ENCODE assay signal across 10 cellular contexts in the genomic region with DNA sequence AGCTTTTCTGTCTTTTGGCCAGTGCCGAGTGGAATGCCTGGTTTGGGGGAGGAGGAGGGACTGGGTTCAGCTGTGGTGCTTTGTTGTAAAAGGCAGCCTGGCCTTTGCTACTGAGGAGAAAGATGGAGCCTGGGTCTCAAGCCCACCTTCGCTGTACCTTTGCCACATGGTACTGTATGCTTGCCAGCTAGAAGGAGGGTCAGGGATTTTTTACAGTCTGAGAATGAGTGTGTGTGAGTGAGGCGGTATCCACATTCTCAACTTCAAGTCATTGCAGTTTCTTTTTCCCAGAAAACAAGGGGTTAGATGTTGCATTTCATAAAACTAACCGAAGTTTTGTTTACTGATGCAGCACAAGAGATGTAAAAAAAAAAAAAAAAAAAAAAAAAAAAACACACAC. TPM values are rescaled to one million over a fixed set of nuclear protein-coding genes. Genes with fewer than 3 reads are reported as not detected.
DNase-seq lines count a peak whose midpoint lies in the region; ATAC-seq and TF ChIP-seq lines count a peak whose summit lies in the region.
"Not testable (repeated sequence)": the region's sequence is repeated elsewhere in the genome, so short reads cannot be mapped to it uniquely, and the experiment has no call there.
"Had no signal": no experiment of that assay in that cellular context is flagged by ENCODE, and none has a peak within 500 bp of the region (broad histone marks: within the 10 kb centered on the region; RNA-seq: fewer than 3 reads in every experiment).

No MANE protein-coding gene starts in this region.

- not testable (repeated sequence) for H2AFZ ChIP-seq in GM23338

- H3K27ac ChIP-seq in GM23338 (ENCODE audit: low read depth): 0 out of 2 replicates have a peak overlapping the region, but pooled peaks have one; percentile 34
- H3K27ac ChIP-seq in Panc1 (ENCODE audit: low read length): not testable (repeated sequence)

- intact Hi-C loops in Panc1 (cut with micrococcal nuclease; ENCODE audit: unreplicated experiment); activated CD4-positive, alpha-beta memory T cell treated with anti-CD3 and anti-CD28 coated beads for 36 hours (cut with micrococcal nuclease): not testable (repeated sequence)

- CTCF ChIA-PET in Panc1 (lab: Charles Lee): not testable (repeated sequence)
- CTCF ChIA-PET in activated CD4-positive, alpha-beta memory T cell treated with anti-CD3 and anti-CD28 coated beads for 36 hours (lab: Charles Lee): interaction anchor here (1.2 to 5.4 kb wide), 2 partner anchors 15 to 19 kb away, joined by 4 to 47 read pairs; no protein-coding TSS in a partner anchor

- H3K9me3 Mint-ChIP-seq in GM23338; activated CD4-positive, alpha-beta memory T cell treated with anti-CD3 and anti-CD28 coated beads for 36 hours; activated T-helper 17 cell treated with anti-CD3 and anti-CD28 coated beads, Interleukin-2, amount 50 U/mL, for 72 hours; activated naive CD8-positive, alpha-beta T cell treated with anti-CD3 and anti-CD28 coated beads, Interleukin-2, amount 50 U/mL, for 24 hours; natural killer cell treated with Interleukin-12 subunit alpha and Interleukin-12 subunit beta and Interleukin-15 and Interleukin-18, amount 100 ng/mL, for 72 hours; stimulated activated naive B cell treated with anti-CD40 and anti-IgM and Interleukin-4, amounts not matched to agents 10 μg/mL and 1 μg/mL and 100 μg/mL, for 72 hours: not testable (repeated sequence)

- peaks cover 31% of the 10 kb centered on the region; the same call in 1 of the 2 replicates for H4K20me1 ChIP-seq in GM23338 (replicated peaks; ENCODE audit: insufficient read depth)

- TF ChIP-seq CTCF in GM23338 (conservative IDR thresholded peaks at IDR 0.05; ENCODE audit: low read depth in 2 of 2); Panc1 (IDR thresholded peaks at IDR 0.05): not testable (repeated sequence)

- H3F3A ChIP-seq in GM23338 (replicated peaks; ENCODE audit: low read depth): peaks cover 43% of the 10 kb centered on the region

- in situ Hi-C loops in Panc1 (cut with HindIII; ENCODE audit: low pct_unique_long_range_greater_than_20kb, low sequenced_read_pairs): not testable (repeated sequence)

- H3K9me3 ChIP-seq in Panc1 (ENCODE audit: control insufficient read depth, insufficient read depth, low read depth, low read length): not testable (repeated sequence)

- peaks cover 23% of the 10 kb centered on the region for H3K4me1 Mint-ChIP-seq in GM23338
- peaks cover 19% of the 10 kb centered on the region for H3K4me1 Mint-ChIP-seq in activated CD4-positive, alpha-beta memory T cell treated with anti-CD3 and anti-CD28 coated beads for 36 hours (ENCODE audit: low read depth)
- H3K4me1 Mint-ChIP-seq in activated T-helper 17 cell treated with anti-CD3 and anti-CD28 coated beads, Interleukin-2, amount 50 U/mL, for 72 hours; activated naive CD8-positive, alpha-beta T cell treated with anti-CD3 and anti-CD28 coated beads, Interleukin-2, amount 50 U/mL, for 24 hours; stimulated activated naive B cell treated with anti-CD40 and anti-IgM and Interleukin-4, amounts not matched to agents 10 μg/mL and 1 μg/mL and 100 μg/mL, for 72 hours: not testable (repeated sequence)
- H3K4me1 Mint-ChIP-seq in natural killer cell treated with Interleukin-12 subunit alpha and Interleukin-12 subunit beta and Interleukin-15 and Interleukin-18, amount 100 ng/mL, for 72 hours (ENCODE audit: low read depth in 2 of 2): peaks cover 29 to 30% of the 10 kb centered on the region in 2 donors

- not testable (repeated sequence) for DNase-seq in GM23338 (ENCODE audit: low spot score); Panc1 (ENCODE audit: low read depth, low spot score); activated CD4-positive, alpha-beta memory T cell treated with anti-CD3 and anti-CD28 coated beads for 36 hours; activated naive CD8-positive, alpha-beta T cell treated with anti-CD3 and anti-CD28 coated beads, Interleukin-2, amount 50 U/mL, for 24 hours; natural killer cell treated with Interleukin-12 subunit alpha and Interleukin-12 subunit beta and Interleukin-15 and Interleukin-18, amount 100 ng/mL, for 72 hours (ENCODE audit: low spot score); stimulated activated naive B cell treated with anti-CD40 and anti-IgM and Interleukin-4, amounts not matched to agents 10 μg/mL and 1 μg/mL and 100 μg/mL, for 72 hours

- H3K79me2 ChIP-seq in GM23338 (replicated peaks; ENCODE audit: insufficient read depth): not testable (repeated sequence)

- peaks cover 15% of the 10 kb centered on the region for H3K27me3 Mint-ChIP-seq in GM23338 (ENCODE audit: insufficient read depth, low read depth, poor library complexity)
- not testable (repeated sequence) for H3K27me3 Mint-ChIP-seq in activated CD4-positive, alpha-beta memory T cell treated with anti-CD3 and anti-CD28 coated beads for 36 hours; activated T-helper 17 cell treated with anti-CD3 and anti-CD28 coated beads, Interleukin-2, amount 50 U/mL, for 72 hours; activated naive CD8-positive, alpha-beta T cell treated with anti-CD3 and anti-CD28 coated beads, Interleukin-2, amount 50 U/mL, for 24 hours; natural killer cell treated with Interleukin-12 subunit alpha and Interleukin-12 subunit beta and Interleukin-15 and Interleukin-18, amount 100 ng/mL, for 72 hours; stimulated activated naive B cell treated with anti-CD40 and anti-IgM and Interleukin-4, amounts not matched to agents 10 μg/mL and 1 μg/mL and 100 μg/mL, for 72 hours

- H3K4me3 Mint-ChIP-seq in GM23338; activated CD4-positive, alpha-beta memory T cell treated with anti-CD3 and anti-CD28 coated beads for 36 hours; activated T-helper 17 cell treated with anti-CD3 and anti-CD28 coated beads, Interleukin-2, amount 50 U/mL, for 72 hours; activated naive CD8-positive, alpha-beta T cell treated with anti-CD3 and anti-CD28 coated beads, Interleukin-2, amount 50 U/mL, for 24 hours; natural killer cell treated with Interleukin-12 subunit alpha and Interleukin-12 subunit beta and Interleukin-15 and Interleukin-18, amount 100 ng/mL, for 72 hours; stimulated activated naive B cell treated with anti-CD40 and anti-IgM and Interleukin-4, amounts not matched to agents 10 μg/mL and 1 μg/mL and 100 μg/mL, for 72 hours: not testable (repeated sequence)

- ATAC-seq in GM23338; Panc1; activated naive CD8-positive, alpha-beta T cell treated with anti-CD3 and anti-CD28 coated beads, Interleukin-2, amount 50 U/mL, for 24 hours; stimulated activated naive B cell treated with anti-CD40 and anti-IgM and Interleukin-4, amounts not matched to agents 10 μg/mL and 1 μg/mL and 100 μg/mL, for 72 hours (replicated peaks): not testable (repeated sequence)
- ATAC-seq in activated T-helper 17 cell treated with anti-CD3 and anti-CD28 coated beads, Interleukin-2, amount 50 U/mL, for 72 hours (replicated peaks): peak; percentile 40
- peak; percentile 63 to 66 for ATAC-seq in natural killer cell treated with Interleukin-12 subunit alpha and Interleukin-12 subunit beta and Interleukin-15 and Interleukin-18, amount 100 ng/mL, for 72 hours

- not testable (repeated sequence) for H3K9me2 ChIP-seq in GM23338 (ENCODE audit: insufficient read depth)

- not testable (repeated sequence) for H3K4me3 ChIP-seq in GM23338; Panc1 (ENCODE audit: low read depth in 2 of 2, low read length in 2 of 2)

- POLR2A ChIA-PET in Panc1 (lab: Charles Lee): interaction anchor here (0.5 kb wide), 1 partner anchor 247 kb away, joined by 3 read pairs; no protein-coding TSS in a partner anchor
- POLR2A ChIA-PET in activated CD4-positive, alpha-beta memory T cell treated with anti-CD3 and anti-CD28 coated beads for 36 hours (lab: Charles Lee): interaction anchor here (0.6 to 0.7 kb wide), 2 partner anchors 10 to 40 kb away, joined by 4 to 7 read pairs; no protein-coding TSS in a partner anchor

- not testable (repeated sequence) for H3K27me3 ChIP-seq in GM23338 (ENCODE audit: insufficient read depth); Panc1 (ENCODE audit: control insufficient read depth, insufficient read depth, low read length)

- peaks cover 74% of the 10 kb centered on the region for H3K36me3 Mint-ChIP-seq in GM23338 (ENCODE audit: low read depth)
- H3K36me3 Mint-ChIP-seq in activated CD4-positive, alpha-beta memory T cell treated with anti-CD3 and anti-CD28 coated beads for 36 hours: peaks cover 68% of the 10 kb centered on the region
- peaks cover 94% of the 10 kb centered on the region for H3K36me3 Mint-ChIP-seq in activated T-helper 17 cell treated with anti-CD3 and anti-CD28 coated beads, Interleukin-2, amount 50 U/mL, for 72 hours (ENCODE audit: low read depth)
- peaks cover 86% of the 10 kb centered on the region for H3K36me3 Mint-ChIP-seq in activated naive CD8-positive, alpha-beta T cell treated with anti-CD3 and anti-CD28 coated beads, Interleukin-2, amount 50 U/mL, for 24 hours (ENCODE audit: low read depth)
- H3K36me3 Mint-ChIP-seq in natural killer cell treated with Interleukin-12 subunit alpha and Interleukin-12 subunit beta and Interleukin-15 and Interleukin-18, amount 100 ng/mL, for 72 hours: peaks cover 61% of the 10 kb centered on the region
- peaks cover 42 to 52% of the 10 kb centered on the region in 2 donors for H3K36me3 Mint-ChIP-seq in stimulated activated naive B cell treated with anti-CD40 and anti-IgM and Interleukin-4, amounts not matched to agents 10 μg/mL and 1 μg/mL and 100 μg/mL, for 72 hours

- H3K27ac Mint-ChIP-seq in GM23338: peak overlapping the region; percentile 12; the same call in 1 of the 2 replicates
- H3K27ac Mint-ChIP-seq in activated CD4-positive, alpha-beta memory T cell treated with anti-CD3 and anti-CD28 coated beads for 36 hours: peak overlapping the region; percentile 79
- H3K27ac Mint-ChIP-seq in activated T-helper 17 cell treated with anti-CD3 and anti-CD28 coated beads, Interleukin-2, amount 50 U/mL, for 72 hours: peak overlapping the region; percentile 68
- H3K27ac Mint-ChIP-seq in activated naive CD8-positive, alpha-beta T cell treated with anti-CD3 and anti-CD28 coated beads, Interleukin-2, amount 50 U/mL, for 24 hours: peak overlapping the region; percentile 44
- peak overlapping the region; percentile 65 to 84 for H3K27ac Mint-ChIP-seq in natural killer cell treated with Interleukin-12 subunit alpha and Interleukin-12 subunit beta and Interleukin-15 and Interleukin-18, amount 100 ng/mL, for 72 hours
- peak overlapping the region; percentile 34 for H3K27ac Mint-ChIP-seq in stimulated activated naive B cell treated with anti-CD40 and anti-IgM and Interleukin-4, amounts not matched to agents 10 μg/mL and 1 μg/mL and 100 μg/mL, for 72 hours

- not testable (repeated sequence) for H3K4me2 ChIP-seq in GM23338

- H3K36me3 ChIP-seq in GM23338 (ENCODE audit: insufficient read depth): peaks cover 58% of the 10 kb centered on the region
- peaks cover 41% of the 10 kb centered on the region for H3K36me3 ChIP-seq in Panc1 (ENCODE audit: control insufficient read depth, insufficient read depth, low read length)

- TSS peak; percentile 75 for BruUV-seq in Panc1 (replicated peaks; lab: Mats Ljungman, UMichigan)

- H3K4me1 ChIP-seq in GM23338 (ENCODE audit: insufficient read depth): not testable (repeated sequence)
- peaks cover 21% of the 10 kb centered on the region for H3K4me1 ChIP-seq in Panc1 (ENCODE audit: control insufficient read depth, insufficient read depth, low read length)

RNA-seq across cellular contexts. Expression of a gene that starts 11.2 kb away (rescaled TPM):
- total RNA-seq in GM23338 (2014; rRNA removed; shearing (Covaris generic)): 10.6 and 12.1 TPM in 2 replicates
- polyA plus RNA-seq in GM23338 (2016; fragmentation: Nextera tagmentation; extraction: Ambion mirVana): 2.2 and 2.5 TPM in 2 replicates
- total RNA-seq in Panc1 (2021; ENCODE audit: unreplicated experiment): 12.0 TPM
- polyA plus RNA-seq in Panc1 (2012; ENCODE audit: insufficient read length): 18.5 TPM
- total RNA-seq in activated CD4-positive, alpha-beta memory T cell treated with anti-CD3 and anti-CD28 coated beads for 36 hours: 10 to 100 TPM; 11.3 to 13.0 TPM
- 10 to 100 TPM in 1 of 2 donors, 1 to 10 TPM in 1; 6.3 to 10.2 TPM for total RNA-seq in activated T-helper 17 cell treated with anti-CD3 and anti-CD28 coated beads, Interleukin-2, amount 50 U/mL, for 72 hours
- 10 to 100 TPM; 13.1 to 22.6 TPM for total RNA-seq in natural killer cell treated with Interleukin-12 subunit alpha and Interleukin-12 subunit beta and Interleukin-15 and Interleukin-18, amount 100 ng/mL, for 72 hours

RNA-seq across cellular contexts. Expression of a gene that starts 33.0 kb away (rescaled TPM):
- 526 and 599 TPM in 2 replicates for total RNA-seq in GM23338 (2014; rRNA removed; shearing (Covaris generic))
- polyA plus RNA-seq in GM23338 (2016; fragmentation: Nextera tagmentation; extraction: Ambion mirVana): 219 and 274 TPM in 2 replicates
- total RNA-seq in Panc1 (2021; ENCODE audit: unreplicated experiment): 666 TPM
- polyA plus RNA-seq in Panc1 (2012; ENCODE audit: insufficient read length): 250 TPM
- total RNA-seq in activated CD4-positive, alpha-beta memory T cell treated with anti-CD3 and anti-CD28 coated beads for 36 hours: 100 to 1,000 TPM; 475 to 488 TPM
- 100 to 1,000 TPM; 451 to 724 TPM for total RNA-seq in activated T-helper 17 cell treated with anti-CD3 and anti-CD28 coated beads, Interleukin-2, amount 50 U/mL, for 72 hours
- total RNA-seq in natural killer cell treated with Interleukin-12 subunit alpha and Interleukin-12 subunit beta and Interleukin-15 and Interleukin-18, amount 100 ng/mL, for 72 hours: 1,000 to 10,000 TPM in 1 of 2 donors, 100 to 1,000 TPM in 1; 665 to 1,039 TPM

RNA-seq across cellular contexts. Expression of a gene that starts 50.3 kb away (rescaled TPM):
- total RNA-seq in GM23338 (2014; rRNA removed; shearing (Covaris generic)): not detected in 2 replicates
- not detected in 2 replicates for polyA plus RNA-seq in GM23338 (2016; fragmentation: Nextera tagmentation; extraction: Ambion mirVana)
- total RNA-seq in Panc1 (2021; ENCODE audit: unreplicated experiment): 0.10 TPM
- not detected for polyA plus RNA-seq in Panc1 (2012; ENCODE audit: insufficient read length)
- 10 to 100 TPM; 57.7 to 58.2 TPM for total RNA-seq in activated CD4-positive, alpha-beta memory T cell treated with anti-CD3 and anti-CD28 coated beads for 36 hours
- total RNA-seq in activated T-helper 17 cell treated with anti-CD3 and anti-CD28 coated beads, Interleukin-2, amount 50 U/mL, for 72 hours: 10 to 100 TPM; 19.9 to 30.5 TPM
- 100 to 1,000 TPM; 234 to 437 TPM for total RNA-seq in natural killer cell treated with Interleukin-12 subunit alpha and Interleukin-12 subunit beta and Interleukin-15 and Interleukin-18, amount 100 ng/mL, for 72 hours
- total RNA-seq: H1, SK-MEL-5 had no signal
- polyA plus RNA-seq: A549, H1 had no signal

Comparison
In these comparisons a context has a peak if more than half of its experiments do, and no peak if none do; other contexts are left out.
1. H3K27ac Mint-ChIP-seq: peak in every context shown above with its lines; median percentile 79 in activated CD4-positive, alpha-beta memory T cell treated with anti-CD3 and anti-CD28 coated beads for 36 hours; 74 in natural killer cell treated with Interleukin-12 subunit alpha and Interleukin-12 subunit beta and Interleukin-15 and Interleukin-18, amount 100 ng/mL, for 72 hours; 68 in activated T-helper 17 cell treated with anti-CD3 and anti-CD28 coated beads, Interleukin-2, amount 50 U/mL, for 72 hours; 44 in activated naive CD8-positive, alpha-beta T cell treated with anti-CD3 and anti-CD28 coated beads, Interleukin-2, amount 50 U/mL, for 24 hours; 34 in stimulated activated naive B cell treated with anti-CD40 and anti-IgM and Interleukin-4, amounts not matched to agents 10 μg/mL and 1 μg/mL and 100 μg/mL, for 72 hours; 12 in GM23338.
2. RNA of a gene that starts 50.3 kb away (total RNA-seq): 234 to 437 TPM in natural killer cell treated with Interleukin-12 subunit alpha and Interleukin-12 subunit beta and Interleukin-15 and Interleukin-18, amount 100 ng/mL, for 72 hours, 57.7 to 58.2 TPM in activated CD4-positive, alpha-beta memory T cell treated with anti-CD3 and anti-CD28 coated beads for 36 hours and 19.9 to 30.5 TPM in activated T-helper 17 cell treated with anti-CD3 and anti-CD28 coated beads, Interleukin-2, amount 50 U/mL, for 72 hours; 0.10 TPM in Panc1 (single experiment) and not detected in GM23338; every median in the first group is over 10 times any median in the second.